18 cellular contexts compared by ENCODE assay signal in genomic region chr14:103728141-103728540, GRCh38.
"Had no signal": no experiment of that assay in that cellular context is flagged by ENCODE, and none has a peak within 500 bp of the region (broad histone marks: within the 10 kb centered on the region; RNA-seq: fewer than 3 reads in every experiment).

No MANE protein-coding gene starts in this region.

- H3K9me3 ChIP-seq: right lobe of liver had no signal

- H3K27me3 ChIP-seq: hepatocyte, right lobe of liver had no signal

- ATAC-seq: activated CD8-positive, alpha-beta memory T cell treated with anti-CD3 and anti-CD28 coated beads, Interleukin-2, amount 10 ng/mL, durations not matched to agents 7 days and 5 days; right lobe of liver; SK-N-SH treated with all-trans-retinoic acid at 6 μM for 48 hours; stimulated activated effector memory CD8-positive, alpha-beta T cell treated with anti-CD3 and anti-CD28 coated beads, Interleukin-12 subunit alpha, Interleukin-12 subunit beta, amount 100 ng/mL, for 72 hours had no signal

- DNase-seq: activated CD4-positive, alpha-beta memory T cell treated with anti-CD3 and anti-CD28 coated beads, Interleukin-2, amount 10 ng/mL, durations not matched to agents 7 days and 5 days; activated CD4-positive, alpha-beta T cell treated with anti-CD3 and anti-CD28 coated beads for 48 hours; activated CD4-positive, CD25-positive, alpha-beta regulatory T cell; activated CD8-positive, alpha-beta memory T cell treated with anti-CD3 and anti-CD28 coated beads, Interleukin-2, amount 10 ng/mL, durations not matched to agents 7 days and 5 days; activated naive CD4-positive, alpha-beta T cell; activated naive CD8-positive, alpha-beta T cell treated with anti-CD3 and anti-CD28 coated beads for 36 hours; amygdala; central memory CD4-positive, alpha-beta T cell; effector CD4-positive, alpha-beta T cell; right lobe of liver; stimulated activated CD4-positive, alpha-beta T cell treated with anti-CD3 and anti-CD28 coated beads, Interleukin-4, amount 100 ng/mL, for 24 hours; T-helper 1 cell; T-helper 9 cell had no signal

- H3K4me3 ChIP-seq: coronary artery, hepatocyte, lung, right lobe of liver had no signal

- H3K27ac ChIP-seq: coronary artery, hepatocyte, right lobe of liver had no signal
